1 cellular context compared by ENCODE assay signal in the genomic region with DNA sequence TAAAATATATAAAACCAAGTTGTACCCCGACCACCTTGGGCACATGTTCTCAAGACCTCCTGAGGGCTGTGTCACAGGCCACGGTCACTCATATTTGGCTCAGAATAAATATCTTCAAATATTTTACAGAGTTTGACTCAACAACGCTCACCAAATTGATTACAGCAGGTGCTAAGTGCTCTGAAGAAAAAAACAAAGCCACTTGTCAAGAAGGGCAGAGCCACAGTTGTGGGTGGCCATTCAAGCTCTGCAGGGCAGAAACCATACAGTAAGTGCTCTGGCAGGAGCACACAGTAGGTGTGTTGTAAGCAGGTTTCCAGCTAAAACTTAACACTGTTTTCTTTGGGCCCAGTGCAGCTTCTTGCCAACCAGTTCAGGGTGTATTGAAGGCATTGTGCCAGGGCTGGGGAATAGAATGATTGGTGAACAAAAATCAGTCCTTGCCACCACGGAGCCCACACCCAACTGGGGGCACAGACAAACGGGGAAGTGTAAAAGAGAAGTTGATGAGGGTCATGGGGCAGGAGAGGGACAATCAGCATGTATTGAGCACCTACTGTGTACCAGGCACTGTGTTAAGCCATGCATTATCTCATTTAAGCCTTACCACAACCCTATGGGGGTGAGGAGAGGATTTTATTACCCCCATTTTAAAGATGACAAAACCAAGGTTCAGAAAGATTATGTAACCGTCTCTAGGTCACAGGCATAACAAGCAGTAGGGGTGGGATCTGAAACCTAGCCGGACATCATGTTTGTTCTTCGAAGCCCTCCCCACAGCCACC.
TF ChIP-seq lines count a peak whose summit lies in the region.

No MANE protein-coding gene starts in this region.

TF ChIP-seq in WTC11, 78 proteins besides CTCF, POLR2A, EP300 and RAD21:
- TF ChIP-seq ESRRA (CRISPR knock-in tag; IDR thresholded peaks at IDR 0.05; ENCODE audit: borderline replicate concordance) = no peak
- TF ChIP-seq, protein P1, sequence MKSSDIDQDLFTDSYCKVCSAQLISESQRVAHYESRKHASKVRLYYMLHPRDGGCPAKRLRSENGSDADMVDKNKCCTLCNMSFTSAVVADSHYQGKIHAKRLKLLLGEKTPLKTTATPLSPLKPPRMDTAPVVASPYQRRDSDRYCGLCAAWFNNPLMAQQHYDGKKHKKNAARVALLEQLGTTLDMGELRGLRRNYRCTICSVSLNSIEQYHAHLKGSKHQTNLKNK (CRISPR knock-in tag; IDR thresholded peaks at IDR 0.05) = no peak
- TF ChIP-seq NR1H2 (CRISPR knock-in tag; IDR thresholded peaks at IDR 0.05) = no peak
- TF ChIP-seq, protein P2, sequence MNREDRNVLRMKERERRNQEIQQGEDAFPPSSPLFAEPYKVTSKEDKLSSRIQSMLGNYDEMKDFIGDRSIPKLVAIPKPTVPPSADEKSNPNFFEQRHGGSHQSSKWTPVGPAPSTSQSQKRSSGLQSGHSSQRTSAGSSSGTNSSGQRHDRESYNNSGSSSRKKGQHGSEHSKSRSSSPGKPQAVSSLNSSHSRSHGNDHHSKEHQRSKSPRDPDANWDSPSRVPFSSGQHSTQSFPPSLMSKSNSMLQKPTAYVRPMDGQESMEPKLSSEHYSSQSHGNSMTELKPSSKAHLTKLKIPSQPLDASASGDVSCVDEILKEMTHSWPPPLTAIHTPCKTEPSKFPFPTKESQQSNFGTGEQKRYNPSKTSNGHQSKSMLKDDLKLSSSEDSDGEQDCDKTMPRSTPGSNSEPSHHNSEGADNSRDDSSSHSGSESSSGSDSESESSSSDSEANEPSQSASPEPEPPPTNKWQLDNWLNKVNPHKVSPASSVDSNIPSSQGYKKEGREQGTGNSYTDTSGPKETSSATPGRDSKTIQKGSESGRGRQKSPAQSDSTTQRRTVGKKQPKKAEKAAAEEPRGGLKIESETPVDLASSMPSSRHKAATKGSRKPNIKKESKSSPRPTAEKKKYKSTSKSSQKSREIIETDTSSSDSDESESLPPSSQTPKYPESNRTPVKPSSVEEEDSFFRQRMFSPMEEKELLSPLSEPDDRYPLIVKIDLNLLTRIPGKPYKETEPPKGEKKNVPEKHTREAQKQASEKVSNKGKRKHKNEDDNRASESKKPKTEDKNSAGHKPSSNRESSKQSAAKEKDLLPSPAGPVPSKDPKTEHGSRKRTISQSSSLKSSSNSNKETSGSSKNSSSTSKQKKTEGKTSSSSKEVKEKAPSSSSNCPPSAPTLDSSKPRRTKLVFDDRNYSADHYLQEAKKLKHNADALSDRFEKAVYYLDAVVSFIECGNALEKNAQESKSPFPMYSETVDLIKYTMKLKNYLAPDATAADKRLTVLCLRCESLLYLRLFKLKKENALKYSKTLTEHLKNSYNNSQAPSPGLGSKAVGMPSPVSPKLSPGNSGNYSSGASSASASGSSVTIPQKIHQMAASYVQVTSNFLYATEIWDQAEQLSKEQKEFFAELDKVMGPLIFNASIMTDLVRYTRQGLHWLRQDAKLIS (CRISPR knock-in tag; IDR thresholded peaks at IDR 0.05; ENCODE audit: borderline replicate concordance) = no peak
- no peak for TF ChIP-seq HMGA2 (CRISPR knock-in tag; IDR thresholded peaks at IDR 0.05)
- TF ChIP-seq, protein P3, sequence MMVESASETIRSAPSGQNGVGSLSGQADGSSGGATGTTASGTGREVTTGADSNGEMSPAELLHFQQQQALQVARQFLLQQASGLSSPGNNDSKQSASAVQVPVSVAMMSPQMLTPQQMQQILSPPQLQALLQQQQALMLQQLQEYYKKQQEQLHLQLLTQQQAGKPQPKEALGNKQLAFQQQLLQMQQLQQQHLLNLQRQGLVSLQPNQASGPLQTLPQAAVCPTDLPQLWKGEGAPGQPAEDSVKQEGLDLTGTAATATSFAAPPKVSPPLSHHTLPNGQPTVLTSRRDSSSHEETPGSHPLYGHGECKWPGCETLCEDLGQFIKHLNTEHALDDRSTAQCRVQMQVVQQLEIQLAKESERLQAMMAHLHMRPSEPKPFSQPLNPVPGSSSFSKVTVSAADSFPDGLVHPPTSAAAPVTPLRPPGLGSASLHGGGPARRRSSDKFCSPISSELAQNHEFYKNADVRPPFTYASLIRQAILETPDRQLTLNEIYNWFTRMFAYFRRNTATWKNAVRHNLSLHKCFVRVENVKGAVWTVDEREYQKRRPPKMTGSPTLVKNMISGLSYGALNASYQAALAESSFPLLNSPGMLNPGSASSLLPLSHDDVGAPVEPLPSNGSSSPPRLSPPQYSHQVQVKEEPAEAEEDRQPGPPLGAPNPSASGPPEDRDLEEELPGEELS (CRISPR knock-in tag; IDR thresholded peaks at IDR 0.05) = no peak
- no peak for TF ChIP-seq ZNF671 (CRISPR knock-in tag; IDR thresholded peaks at IDR 0.05)
TF ChIP-seq in WTC11: peak in this region for 0.
